Comparison of ENCODE assay signal across 1 cellular context in genomic region chr2:240886678-240887574, GRCh38.
TF ChIP-seq lines count a peak whose summit lies in the region.

No MANE protein-coding gene starts in this region.

TF ChIP-seq in liver, 16 proteins besides CTCF, POLR2A, EP300 and RAD21 (continued from another document):
- TF ChIP-seq GABPA (IDR thresholded peaks at IDR 0.05 in 1 of 2, conservative IDR thresholded peaks at IDR 0.05 in 1 of 2) (no peak), RXRA (IDR thresholded peaks at IDR 0.05) (peak; percentile 65 to 83)
